9 cellular contexts compared by ENCODE assay signal in genomic region chr19:48319647-48320537, GRCh38. TPM values are rescaled to one million over a fixed set of nuclear protein-coding genes. Genes with fewer than 3 reads are reported as not detected.
A peak's percentile ranks its signal among the peaks of the same experiment; 100 is the strongest.
DNase-seq lines count a peak whose midpoint lies in the region; ATAC-seq and TF ChIP-seq lines count a peak whose summit lies in the region.
"Had no signal": no experiment of that assay in that cellular context is flagged by ENCODE, and none has a peak within 500 bp of the region (broad histone marks: within the 10 kb centered on the region; RNA-seq: fewer than 3 reads in every experiment).

No MANE protein-coding gene starts in this region.

- peaks cover 10% of the 10 kb centered on the region for H3K4me1 ChIP-seq in ES-I3 (ENCODE audit: insufficient read depth, low read length)
- H3K4me1 ChIP-seq in adrenal gland (replicated peaks in 1 of 2): peaks cover 15 to 31% of the 10 kb centered on the region in 2 donors

- H3K9me3 Mint-ChIP-seq in T-cell: no peaks in the 10 kb centered on the region

- H3K4me3 Mint-ChIP-seq in T-cell: peak overlapping the region in 2 of 3 donors; percentile 91 to 96

- peaks cover 45 to 50% (median 48%) of the 10 kb centered on the region in 3 donors for H3K4me1 Mint-ChIP-seq in T-cell

- POLR2A ChIA-PET in T-cell (lab: Charles Lee): no interaction called here

- peak; percentile 17 for DNase-seq in NCI-H1048 (lab: John Stamatoyannopoulos, UW)
- peak in 33 of 34 experiments; percentile 42 to 81 (median 71) for DNase-seq in T-cell
- DNase-seq in adrenal gland: peak; percentile 76 to 93 (median 87)
- DNase-seq in left ventricle myocardium superior: peak; percentile 91
- DNase-seq in renal cortical epithelial cell (ENCODE audit: low read depth): peak; percentile 55
- no peak for DNase-seq in mesenteric fat pad (ENCODE audit: low spot score)

- no peak overlapping the region for H3K4me3 ChIP-seq in adrenal gland

- CTCF ChIA-PET in T-cell (lab: Charles Lee): interaction anchor here in 1 of 2 donors (5.2 kb wide), 1 partner anchor 14 kb away, joined by 123 read pairs; no protein-coding TSS in a partner anchor

- TF ChIP-seq CTCF in adrenal gland (IDR thresholded peaks at IDR 0.05): peak; percentile 53 to 82 (median 73)

- intact Hi-C loops in adrenal gland (cut with DNase I) (loop anchor here in 1 of 2 donors (10.0 kb wide), 1 partner anchor 265 kb away; no protein-coding TSS in a partner anchor), left ventricle myocardium superior (cut with micrococcal nuclease) (no loop called here)

- peak overlapping the region in 1 of 5 donors; percentile 98 for H3K27ac ChIP-seq in adrenal gland

- H3K27ac Mint-ChIP-seq in T-cell: peak overlapping the region; percentile 99 to 100

- ATAC-seq in T-cell (replicated peaks in 1 of 4) (peak in 3 of 4 experiments; percentile 12 to 16 (median 14)), left ventricle myocardium superior (peak; percentile 53), GM21423 (IDR thresholded peaks at IDR 0.05; ENCODE audit: unreplicated experiment) (no peak)

- no peak for TF ChIP-seq POLR2A in adrenal gland (IDR thresholded peaks at IDR 0.05)

- H3K36me3 Mint-ChIP-seq in T-cell: no peaks in the 10 kb centered on the region

- H3K27me3 ChIP-seq in adrenal gland: no peaks in the 10 kb centered on the region

- peak overlapping the region; percentile 96; the same call in 1 of the 2 replicates for H3K9ac ChIP-seq in ES-I3 (ENCODE audit: low read depth, low read length)

- no peaks in the 10 kb centered on the region for H3K9me3 ChIP-seq in ES-I3 (ENCODE audit: control insufficient read depth, insufficient read depth, low read length)
- no peaks in the 10 kb centered on the region for H3K9me3 ChIP-seq in adrenal gland (replicated peaks in 1 of 3)

- H3K36me3 ChIP-seq in ES-I3 (ENCODE audit: insufficient read depth, low read length) (no peaks in the 10 kb centered on the region), adrenal gland (replicated peaks in 1 of 2) (no peaks in the 10 kb centered on the region)

- no peaks in the 10 kb centered on the region for H3K27me3 Mint-ChIP-seq in T-cell

- 43 to 53% (median 49%) methylated on average over 15 to 16 of the region's 16 CpGs for WGBS in adrenal gland, 4 donors

RNA-seq across cellular contexts. Expression of gene EMP3, which starts 5.5 kb away (rescaled TPM):
- 100 to 1,000 TPM; 180 to 373 (median 361) TPM for total RNA-seq in T-cell
- total RNA-seq in adrenal gland: 100 to 1,000 TPM in 4 of 8 donors, 10 to 100 TPM in 4; 20.6 to 118 (median 103) TPM
- 100 to 1,000 TPM in 2 of 3 donors, 10 to 100 TPM in 1; 63.9 to 409 (median 315) TPM for polyA plus RNA-seq in adrenal gland
- total RNA-seq in left ventricle myocardium superior: 33.8 TPM
- total RNA-seq in renal cortical epithelial cell: 30.3 and 48.8 TPM in 2 replicates
- total RNA-seq in mesenteric fat pad: 91.4 TPM

RNA-seq across cellular contexts. Expression of gene TMEM143, which starts 43.8 kb away (rescaled TPM):
- 10 to 100 TPM; 14.5 to 33.5 (median 29.0) TPM for total RNA-seq in T-cell
- total RNA-seq in adrenal gland: 10 to 100 TPM in 6 of 8 donors, 1 to 10 TPM in 2; 3.3 to 26.3 (median 12.7) TPM
- 10 to 100 TPM in 2 of 3 donors, 1 to 10 TPM in 1; 9.6 to 26.5 (median 20.1) TPM for polyA plus RNA-seq in adrenal gland
- 110 TPM for total RNA-seq in left ventricle myocardium superior
- total RNA-seq in renal cortical epithelial cell: 1.9 and 4.9 TPM in 2 replicates
- total RNA-seq in mesenteric fat pad: 5.8 TPM

RNA-seq across cellular contexts. Expression of gene SYNGR4, which starts 44.3 kb away (rescaled TPM):
- total RNA-seq in T-cell: not detected
- total RNA-seq in adrenal gland: not detected
- polyA plus RNA-seq in adrenal gland: under 1 TPM in 1 of 3 donors, not detected in 2; 0.13 TPM
- total RNA-seq in left ventricle myocardium superior: not detected
- not detected in 2 replicates for total RNA-seq in renal cortical epithelial cell
- not detected for total RNA-seq in mesenteric fat pad
- total RNA-seq: mononuclear cell had no signal

RNA-seq across cellular contexts. Expression of gene ZNF114, which starts 50.0 kb away (rescaled TPM):
- total RNA-seq in T-cell (under 1 TPM in 2 of 5 donors, not detected in 3; 0.20 to 0.41 TPM), adrenal gland (under 1 TPM in 7 of 8 donors, not detected in 1; 0.18 to 0.78 (median 0.58) TPM), left ventricle myocardium superior (0.10 TPM), renal cortical epithelial cell (2.6 and 3.1 TPM in 2 replicates), mesenteric fat pad (0.87 TPM)
- polyA plus RNA-seq in adrenal gland: under 1 TPM; 0.07 to 0.16 (median 0.10) TPM
- total RNA-seq: mononuclear cell had no signal
